ENCODE assay signal across 1 cellular context in genomic region chr1:3137111-3138100, GRCh38.
A peak's percentile ranks its signal among the peaks of the same experiment; 100 is the strongest.
TF ChIP-seq lines count a peak whose summit lies in the region.

No MANE protein-coding gene starts in this region.

TF ChIP-seq in K562, 482 proteins besides CTCF, POLR2A, EP300 and RAD21 (continued from another document):
- TF ChIP-seq MITF (IDR thresholded peaks at IDR 0.05): no peak
- TF ChIP-seq ZNF277 (CRISPR knock-in tag; IDR thresholded peaks at IDR 0.05; ENCODE audit: borderline replicate concordance): no peak
- no peak for TF ChIP-seq ZBTB49 (CRISPR knock-in tag; IDR thresholded peaks at IDR 0.05; ENCODE audit: borderline replicate concordance)
- no peak for TF ChIP-seq ZNF785 (CRISPR knock-in tag; IDR thresholded peaks at IDR 0.05)
- no peak for TF ChIP-seq ZEB2 (IDR thresholded peaks at IDR 0.05)
- TF ChIP-seq ATF2 (CRISPR knock-in tag; IDR thresholded peaks at IDR 0.05): no peak
- no peak for TF ChIP-seq RUNX1 (IDR thresholded peaks at IDR 0.05; ENCODE audit: low read depth)
- TF ChIP-seq ZFP36 (IDR thresholded peaks at IDR 0.05; ENCODE audit: low read depth, low read length, partially characterized antibody): peak; percentile 72
- no peak for TF ChIP-seq FOXP4 (CRISPR knock-in tag; IDR thresholded peaks at IDR 0.05; ENCODE audit: borderline replicate concordance)
- TF ChIP-seq ZNF146 (CRISPR knock-in tag; IDR thresholded peaks at IDR 0.05; ENCODE audit: unreplicated experiment): no peak
- no peak for TF ChIP-seq ZHX1 (conservative IDR thresholded peaks at IDR 0.05; ENCODE audit: low read length)
- TF ChIP-seq MEIS2 (IDR thresholded peaks at IDR 0.05; ENCODE audit: partially characterized antibody): no peak
- TF ChIP-seq RBM34 (IDR thresholded peaks at IDR 0.05; ENCODE audit: borderline replicate concordance, insufficient read depth, low read length): no peak
